ENCODE assay signal across 11 cellular contexts in genomic region chr10:86354761-86355540, GRCh38.
A peak's percentile ranks its signal among the peaks of the same experiment; 100 is the strongest.
DNase-seq lines count a peak whose midpoint lies in the region; ATAC-seq lines count a peak whose summit lies in the region.
"Had no signal": no experiment of that assay in that cellular context is flagged by ENCODE, and none has a peak within 500 bp of the region (broad histone marks: within the 10 kb centered on the region; RNA-seq: fewer than 3 reads in every experiment).

No MANE protein-coding gene starts in this region.

- no peak overlapping the region for H3K27ac Mint-ChIP-seq in stimulated activated naive B cell treated with anti-CD40 and anti-IgM and Interleukin-4, amounts not matched to agents 10 μg/mL and 1 μg/mL and 100 μg/mL, for 72 hours
- H3K27ac Mint-ChIP-seq: activated CD4-positive, alpha-beta T cell treated with anti-CD3 and anti-CD28 coated beads, Interleukin-2, amount 10 ng/mL, durations not matched to agents 7 days and 5 days; neural progenitor cell; T-cell had no signal

- H3K4me1 Mint-ChIP-seq in stimulated activated naive B cell treated with anti-CD40 and anti-IgM and Interleukin-4, amounts not matched to agents 10 μg/mL and 1 μg/mL and 100 μg/mL, for 72 hours: peaks cover 18% of the 10 kb centered on the region in 2 donors
- H3K4me1 Mint-ChIP-seq: activated CD4-positive, alpha-beta T cell treated with anti-CD3 and anti-CD28 coated beads, Interleukin-2, amount 10 ng/mL, durations not matched to agents 7 days and 5 days; T-cell had no signal

- DNase-seq in caudate nucleus (lab: John Stamatoyannopoulos, UW): no peak
- no peak for DNase-seq in stimulated activated naive B cell treated with anti-CD40 and anti-IgM and Interleukin-4, amounts not matched to agents 10 μg/mL and 1 μg/mL and 100 μg/mL, for 72 hours
- no peak for DNase-seq in NCI-H146 treated with DMSO at 0.1 percent for 48 hours (lab: John Stamatoyannopoulos, UW; ENCODE audit: unreplicated experiment)
- DNase-seq in effector CD4-positive, alpha-beta T cell: no peak
- DNase-seq: activated CD4-positive, alpha-beta T cell treated with anti-CD3 and anti-CD28 coated beads, Interleukin-2, amount 10 ng/mL, durations not matched to agents 7 days and 5 days; H7 had no signal

- no peaks in the 10 kb centered on the region for H3K36me3 Mint-ChIP-seq in stimulated activated naive B cell treated with anti-CD40 and anti-IgM and Interleukin-4, amounts not matched to agents 10 μg/mL and 1 μg/mL and 100 μg/mL, for 72 hours
- H3K36me3 Mint-ChIP-seq: neural progenitor cell, T-cell had no signal

- no peak overlapping the region for H3K4me3 Mint-ChIP-seq in stimulated activated naive B cell treated with anti-CD40 and anti-IgM and Interleukin-4, amounts not matched to agents 10 μg/mL and 1 μg/mL and 100 μg/mL, for 72 hours
- H3K4me3 Mint-ChIP-seq: activated CD4-positive, alpha-beta T cell treated with anti-CD3 and anti-CD28 coated beads, Interleukin-2, amount 10 ng/mL, durations not matched to agents 7 days and 5 days; neural progenitor cell; T-cell had no signal

- H3K27me3 Mint-ChIP-seq in stimulated activated naive B cell treated with anti-CD40 and anti-IgM and Interleukin-4, amounts not matched to agents 10 μg/mL and 1 μg/mL and 100 μg/mL, for 72 hours: peaks cover 33 to 48% of the 10 kb centered on the region in 2 donors

- H3K9me3 Mint-ChIP-seq in stimulated activated naive B cell treated with anti-CD40 and anti-IgM and Interleukin-4, amounts not matched to agents 10 μg/mL and 1 μg/mL and 100 μg/mL, for 72 hours: peaks cover 5 to 7% of the 10 kb centered on the region in 2 donors
- H3K9me3 Mint-ChIP-seq: activated CD4-positive, alpha-beta T cell treated with anti-CD3 and anti-CD28 coated beads, Interleukin-2, amount 10 ng/mL, durations not matched to agents 7 days and 5 days; neural progenitor cell; T-cell had no signal

- ATAC-seq in GM19452 (IDR thresholded peaks at IDR 0.05; ENCODE audit: unreplicated experiment): peak; percentile 46
- ATAC-seq in HG03175 (IDR thresholded peaks at IDR 0.05; ENCODE audit: unreplicated experiment): peak; percentile 63
- peak; percentile 51 to 64 for ATAC-seq in stimulated activated naive B cell treated with anti-CD40 and anti-IgM and Interleukin-4, amounts not matched to agents 10 μg/mL and 1 μg/mL and 100 μg/mL, for 72 hours (replicated peaks)
- ATAC-seq in HG03039 (IDR thresholded peaks at IDR 0.05; ENCODE audit: unreplicated experiment): no peak
- ATAC-seq: T-cell had no signal

- H3K27ac ChIP-seq in caudate nucleus (ENCODE audit: low read depth, low read length): peak overlapping the region; percentile 94
- H3K27ac ChIP-seq: neural progenitor cell had no signal
